ENCODE assay signal across 9 cellular contexts in the genomic region with DNA sequence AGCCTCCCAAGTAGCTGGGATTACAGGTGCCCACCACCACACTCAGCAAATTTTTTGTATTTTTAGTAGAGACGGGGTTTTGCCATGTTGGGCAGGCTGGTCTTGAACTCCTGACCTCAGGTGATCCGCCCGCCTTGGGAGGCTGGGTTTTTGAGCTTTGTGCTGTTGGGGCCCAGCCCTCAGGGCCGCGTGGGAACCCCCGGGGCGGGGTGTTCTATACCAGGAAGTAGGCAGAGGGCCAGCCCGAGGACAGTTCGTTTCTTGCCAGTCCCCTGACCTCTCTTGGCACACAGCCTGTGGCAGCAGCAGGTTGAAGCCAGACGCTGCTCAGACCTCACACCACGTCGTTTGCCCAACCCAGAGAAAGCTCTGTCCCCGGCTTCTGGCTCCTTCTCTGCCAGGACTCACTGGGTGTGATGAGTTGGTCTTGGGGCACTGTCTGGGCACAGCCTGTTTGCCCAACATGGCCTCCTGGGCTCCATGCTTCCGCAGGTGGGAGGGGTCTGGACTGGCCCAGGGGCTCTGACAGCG. TPM values are rescaled to one million over a fixed set of nuclear protein-coding genes. Genes with fewer than 3 reads are reported as not detected.
DNase-seq lines count a peak whose midpoint lies in the region; ATAC-seq and TF ChIP-seq lines count a peak whose summit lies in the region.
"Had no signal": no experiment of that assay in that cellular context is flagged by ENCODE, and none has a peak within 500 bp of the region (broad histone marks: within the 10 kb centered on the region; RNA-seq: fewer than 3 reads in every experiment).

No MANE protein-coding gene starts in this region.

- intact Hi-C loops in natural killer cell (cut with micrococcal nuclease), result no loop called here
- intact Hi-C loops in CD8-positive, alpha-beta T cell (cut with DNase I, micrococcal nuclease), result no loop called here

- no peaks in the 10 kb centered on the region for H3K79me1 ChIP-seq in mesenchymal stem cell (replicated peaks; ENCODE audit: low read length, poor library complexity, severe bottlenecking)

- H3K4ac ChIP-seq in mesenchymal stem cell (ENCODE audit: low read depth in 1 of 2, low read length in 2 of 2), result no peak overlapping the region

- peak in 2 of 3 donors; percentile 46 to 53 for ATAC-seq in natural killer cell
- ATAC-seq in natural killer cell treated with Interleukin-12 subunit alpha and Interleukin-12 subunit beta and Interleukin-15 and Interleukin-18, amount 100 ng/mL, for 72 hours, result no peak
- ATAC-seq in GM19395 (IDR thresholded peaks at IDR 0.05; ENCODE audit: unreplicated experiment), result no peak
- no peak for ATAC-seq in CD8-positive, alpha-beta T cell

- H3K4me1 Mint-ChIP-seq in natural killer cell, result peaks cover 0 to 12% of the 10 kb centered on the region in 2 donors
- H3K4me1 Mint-ChIP-seq in natural killer cell treated with Interleukin-12 subunit alpha and Interleukin-12 subunit beta and Interleukin-15 and Interleukin-18, amount 100 ng/mL, for 72 hours (ENCODE audit: low read depth in 2 of 2), result peaks cover 9 to 11% of the 10 kb centered on the region in 2 donors
- H3K4me1 Mint-ChIP-seq in CD8-positive, alpha-beta T cell (ENCODE audit: low read depth), result peaks cover 6% of the 10 kb centered on the region

- H2BK5ac ChIP-seq in mesenchymal stem cell (ENCODE audit: low read depth, low read length, poor library complexity, severe bottlenecking), result no peak overlapping the region

- peaks cover 0 to 13% of the 10 kb centered on the region in 2 experiments for H3K27me3 ChIP-seq in mesenchymal stem cell (ENCODE audit: control insufficient read depth in 1 of 2, insufficient read depth in 1 of 2, low read length in 2 of 2)
- H3K27me3 ChIP-seq in CD8-positive, alpha-beta T cell (ENCODE audit: insufficient read depth, low read length), result no peaks in the 10 kb centered on the region

- CTCF ChIA-PET in CD8-positive, alpha-beta T cell (lab: Charles Lee), result no interaction called here

- H3K36me3 ChIP-seq in mesenchymal stem cell (ENCODE audit: control insufficient read depth in 1 of 2, insufficient read depth in 2 of 2, low read depth in 1 of 2, low read length in 2 of 2), result no peaks in the 10 kb centered on the region
- no peaks in the 10 kb centered on the region for H3K36me3 ChIP-seq in CD8-positive, alpha-beta T cell (ENCODE audit: insufficient read depth, low read length)

- no peak overlapping the region for H3K27ac ChIP-seq in mesenchymal stem cell (ENCODE audit: low read length, poor library complexity, severe bottlenecking)
- no peak overlapping the region for H3K27ac ChIP-seq in CD8-positive, alpha-beta T cell (ENCODE audit: low read depth, low read length)

- no peak overlapping the region for H3K4me3 ChIP-seq in mesenchymal stem cell (ENCODE audit: insufficient read depth in 1 of 2, low read depth in 1 of 2, low read length in 2 of 2)
- H3K4me3 ChIP-seq in CD8-positive, alpha-beta T cell (ENCODE audit: low read depth, low read length), result no peak overlapping the region

- no peak overlapping the region for H2BK15ac ChIP-seq in mesenchymal stem cell (ENCODE audit: low read depth, poor library complexity, severe bottlenecking)

- no peak overlapping the region for H3K23ac ChIP-seq in mesenchymal stem cell (ENCODE audit: low read length in 2 of 2)

- H2AFZ ChIP-seq in mesenchymal stem cell (ENCODE audit: low read depth, low read length), result no peak overlapping the region

- no peaks in the 10 kb centered on the region for H3K36me3 Mint-ChIP-seq in natural killer cell
- H3K36me3 Mint-ChIP-seq in natural killer cell treated with Interleukin-12 subunit alpha and Interleukin-12 subunit beta and Interleukin-15 and Interleukin-18, amount 100 ng/mL, for 72 hours, result no peaks in the 10 kb centered on the region
- no peaks in the 10 kb centered on the region for H3K36me3 Mint-ChIP-seq in CD8-positive, alpha-beta T cell

- no peak overlapping the region for H4K8ac ChIP-seq in mesenchymal stem cell (ENCODE audit: low read length)

- no peak for DNase-seq in natural killer cell
- no peak for DNase-seq in natural killer cell treated with Interleukin-12 subunit alpha and Interleukin-12 subunit beta and Interleukin-15 and Interleukin-18, amount 100 ng/mL, for 72 hours (ENCODE audit: low spot score)
- peak; percentile 65 for DNase-seq in dermis blood vessel endothelial cell
- no peak for DNase-seq in mesenchymal stem cell
- no peak for DNase-seq in GM19238 (ENCODE audit: insufficient read length, low spot score)
- no peak for DNase-seq in CD8-positive, alpha-beta T cell
- DNase-seq in globus pallidus (ENCODE audit: low spot score), result no peak
- DNase-seq: NCI-H1694 had no signal

- H3K4me3 Mint-ChIP-seq in natural killer cell, result no peak overlapping the region
- no peak overlapping the region for H3K4me3 Mint-ChIP-seq in natural killer cell treated with Interleukin-12 subunit alpha and Interleukin-12 subunit beta and Interleukin-15 and Interleukin-18, amount 100 ng/mL, for 72 hours
- no peak overlapping the region for H3K4me3 Mint-ChIP-seq in CD8-positive, alpha-beta T cell

- no peak for TF ChIP-seq CTCF in natural killer cell (IDR thresholded peaks at IDR 0.05)
- no peak for TF ChIP-seq CTCF in CD8-positive, alpha-beta T cell (IDR thresholded peaks at IDR 0.05)

- 93% methylated on average over 15 of the region's 15 CpGs for WGBS in mesenchymal stem cell

- no peak overlapping the region for H3K14ac ChIP-seq in mesenchymal stem cell (ENCODE audit: low read length in 2 of 2)

- peaks cover 24% of the 10 kb centered on the region for H3K4me1 ChIP-seq in mesenchymal stem cell (ENCODE audit: control insufficient read depth, insufficient read depth, low read depth, low read length)
- H3K4me1 ChIP-seq in CD8-positive, alpha-beta T cell (ENCODE audit: insufficient read depth, low read length), result peaks cover 16% of the 10 kb centered on the region

- no peak overlapping the region for H3K4me2 ChIP-seq in mesenchymal stem cell (ENCODE audit: low read length, poor library complexity, severe bottlenecking)

- peak overlapping the region in 1 of 2 donors; percentile 31 for H3K27ac Mint-ChIP-seq in natural killer cell
- H3K27ac Mint-ChIP-seq in natural killer cell treated with Interleukin-12 subunit alpha and Interleukin-12 subunit beta and Interleukin-15 and Interleukin-18, amount 100 ng/mL, for 72 hours, result no peak overlapping the region
- H3K27ac Mint-ChIP-seq in CD8-positive, alpha-beta T cell, result no peak overlapping the region

- H2BK12ac ChIP-seq in mesenchymal stem cell (ENCODE audit: low read length in 2 of 2), result no peak overlapping the region

- H3K18ac ChIP-seq in mesenchymal stem cell (ENCODE audit: low read depth in 1 of 2, low read length in 2 of 2), result no peak overlapping the region

- no peak overlapping the region for H4K91ac ChIP-seq in mesenchymal stem cell (ENCODE audit: low read length)

- H3K9me3 Mint-ChIP-seq in natural killer cell, result no peaks in the 10 kb centered on the region
- no peaks in the 10 kb centered on the region for H3K9me3 Mint-ChIP-seq in natural killer cell treated with Interleukin-12 subunit alpha and Interleukin-12 subunit beta and Interleukin-15 and Interleukin-18, amount 100 ng/mL, for 72 hours
- no peaks in the 10 kb centered on the region for H3K9me3 Mint-ChIP-seq in CD8-positive, alpha-beta T cell

- POLR2A ChIA-PET in CD8-positive, alpha-beta T cell (lab: Charles Lee), result no interaction called here

- no peak overlapping the region for H3K9ac ChIP-seq in mesenchymal stem cell (ENCODE audit: low read length)

- H3K9me3 ChIP-seq in mesenchymal stem cell (ENCODE audit: control insufficient read depth, low read length), result no peaks in the 10 kb centered on the region
- H3K9me3 ChIP-seq in CD8-positive, alpha-beta T cell (ENCODE audit: low read length), result no peaks in the 10 kb centered on the region

- no peaks in the 10 kb centered on the region for H3K27me3 Mint-ChIP-seq in natural killer cell (ENCODE audit: low read depth in 2 of 2)
- peaks cover 0 to 4% of the 10 kb centered on the region in 2 donors for H3K27me3 Mint-ChIP-seq in natural killer cell treated with Interleukin-12 subunit alpha and Interleukin-12 subunit beta and Interleukin-15 and Interleukin-18, amount 100 ng/mL, for 72 hours
- no peaks in the 10 kb centered on the region for H3K27me3 Mint-ChIP-seq in CD8-positive, alpha-beta T cell (ENCODE audit: low read depth)

- peak overlapping the region; percentile 55 for H2AK5ac ChIP-seq in mesenchymal stem cell (ENCODE audit: low read length, severe bottlenecking)

- no peak overlapping the region for H2BK120ac ChIP-seq in mesenchymal stem cell (ENCODE audit: low read depth, low read length)

RNA-seq across cellular contexts. Expression of a gene that starts 24.9 kb away (rescaled TPM):
- total RNA-seq in natural killer cell, result 10 to 100 TPM; 15.8 to 24.6 (median 24.4) TPM
- total RNA-seq in natural killer cell treated with Interleukin-12 subunit alpha and Interleukin-12 subunit beta and Interleukin-15 and Interleukin-18, amount 100 ng/mL, for 72 hours, result 10 to 100 TPM; 10.6 to 34.9 TPM
- total RNA-seq in dermis blood vessel endothelial cell, result 32.8 and 38.4 TPM in 2 replicates
- polyA plus RNA-seq in mesenchymal stem cell (2013, experiment 1 of 2), result 22.7 TPM
- polyA plus RNA-seq in mesenchymal stem cell (2013, experiment 2 of 2), result 22.9 TPM
- 10 to 100 TPM; 50.2 to 54.6 TPM for total RNA-seq in CD8-positive, alpha-beta T cell

Comparison
In these comparisons a context has a peak if more than half of its experiments do, and no peak if none do; other contexts are left out.
1. ATAC-seq: peak in natural killer cell (2 of 3); none in natural killer cell treated with Interleukin-12 subunit alpha and Interleukin-12 subunit beta and Interleukin-15 and Interleukin-18, amount 100 ng/mL, for 72 hours (0 of 2), GM19395 (single experiment) and CD8-positive, alpha-beta T cell (single experiment).